Comparison of ENCODE assay signal across 11 cellular contexts in genomic region chr2:174730530-174731018, GRCh38. TPM values are rescaled to one million over a fixed set of nuclear protein-coding genes. Genes with fewer than 3 reads are reported as not detected.
DNase-seq lines count a peak whose midpoint lies in the region; ATAC-seq, FAIRE-seq and TF ChIP-seq lines count a peak whose summit lies in the region.
"Had no signal": no experiment of that assay in that cellular context is flagged by ENCODE, and none has a peak within 500 bp of the region (broad histone marks: within the 10 kb centered on the region; RNA-seq: fewer than 3 reads in every experiment).

No MANE protein-coding gene starts in this region.

- ATAC-seq in activated T-cell treated with anti-CD3 and anti-CD28 coated beads, Interleukin-2, amount 50 U/mL, for 72 hours (replicated peaks in 1 of 2) = no peak
- ATAC-seq in effector memory CD8-positive, alpha-beta T cell (replicated peaks) = no peak
- ATAC-seq in upper lobe of right lung = no peak

- H3K9me3 Mint-ChIP-seq in activated T-cell treated with anti-CD3 and anti-CD28 coated beads, Interleukin-2, amount 50 U/mL, for 72 hours = no peaks in the 10 kb centered on the region
- H3K9me3 Mint-ChIP-seq in effector memory CD8-positive, alpha-beta T cell = no peaks in the 10 kb centered on the region

- peak overlapping the region; percentile 13 to 58 for H3K4me3 ChIP-seq in mucosa of rectum (ENCODE audit: low read length in 2 of 2)
- H3K4me3 ChIP-seq in upper lobe of right lung = peak overlapping the region; percentile 33

- FAIRE-seq in GM12892 (lab: Jason Lieb, UNC) = no peak
- no peak for FAIRE-seq in GM19239 (lab: Jason Lieb, UNC)

- no peak overlapping the region for H3K27ac ChIP-seq in mucosa of rectum (ENCODE audit: low read depth in 2 of 2, low read length in 2 of 2)
- no peak overlapping the region for H3K27ac ChIP-seq in upper lobe of right lung
- H3K27ac ChIP-seq: C4-2B, right lobe of liver, RWPE1 had no signal

- intact Hi-C loops in upper lobe of right lung (cut with DNase I) = no loop called here

- no peak overlapping the region for H3K9ac ChIP-seq in mucosa of rectum (ENCODE audit: low read depth in 1 of 2, low read length in 2 of 2)

- H3K36me3 ChIP-seq in mucosa of rectum (ENCODE audit: control insufficient read depth in 2 of 2, insufficient read depth in 2 of 2, low read length in 2 of 2) = no peaks in the 10 kb centered on the region
- H3K36me3 ChIP-seq in upper lobe of right lung = no peaks in the 10 kb centered on the region
- H3K36me3 ChIP-seq: right lobe of liver had no signal

- H3K9me3 ChIP-seq in mucosa of rectum (ENCODE audit: control insufficient read depth in 2 of 2, low read length in 2 of 2) (no peaks in the 10 kb centered on the region), upper lobe of right lung (no peaks in the 10 kb centered on the region)
- H3K9me3 ChIP-seq: right lobe of liver had no signal

- H3K4me1 ChIP-seq in mucosa of rectum (ENCODE audit: control insufficient read depth in 2 of 2, insufficient read depth in 2 of 2, low read length in 2 of 2) (no peaks in the 10 kb centered on the region), upper lobe of right lung (peaks cover 5% of the 10 kb centered on the region)

- H3K27me3 ChIP-seq in mucosa of rectum (ENCODE audit: control insufficient read depth in 2 of 2, insufficient read depth in 2 of 2, low read length in 2 of 2) = peaks cover 11 to 18% of the 10 kb centered on the region in 2 donors
- H3K27me3 ChIP-seq in upper lobe of right lung = peaks cover 41% of the 10 kb centered on the region

- no peak overlapping the region for H3K27ac Mint-ChIP-seq in activated T-cell treated with anti-CD3 and anti-CD28 coated beads, Interleukin-2, amount 50 U/mL, for 72 hours
- H3K27ac Mint-ChIP-seq in effector memory CD8-positive, alpha-beta T cell = peak overlapping the region in 1 of 2 donors; percentile 36

- TF ChIP-seq CTCF in upper lobe of right lung (IDR thresholded peaks at IDR 0.05) = no peak

- H3K4me1 Mint-ChIP-seq in activated T-cell treated with anti-CD3 and anti-CD28 coated beads, Interleukin-2, amount 50 U/mL, for 72 hours (ENCODE audit: low read depth) = peaks cover 15% of the 10 kb centered on the region
- H3K4me1 Mint-ChIP-seq in effector memory CD8-positive, alpha-beta T cell (ENCODE audit: low read depth in 2 of 2) = peaks cover 11 to 18% of the 10 kb centered on the region in 2 donors

- H3K27me3 Mint-ChIP-seq in activated T-cell treated with anti-CD3 and anti-CD28 coated beads, Interleukin-2, amount 50 U/mL, for 72 hours (ENCODE audit: low read depth) = peaks cover 21% of the 10 kb centered on the region
- H3K27me3 Mint-ChIP-seq in effector memory CD8-positive, alpha-beta T cell = peaks cover 28 to 45% of the 10 kb centered on the region in 2 donors

- no peak for DNase-seq in activated T-cell treated with anti-CD3 and anti-CD28 coated beads, Interleukin-2, amount 50 U/mL, for 72 hours
- DNase-seq in activated T-cell treated with anti-CD3 and anti-CD28 coated beads, Interleukin-2, amount 50 U/mL, for 48 hours = no peak
- DNase-seq in effector memory CD8-positive, alpha-beta T cell = no peak
- no peak for DNase-seq in upper lobe of right lung
- DNase-seq in GM12892 (ENCODE audit: insufficient read length) = no peak
- no peak for DNase-seq in GM19239 (ENCODE audit: insufficient read length, low spot score)
- DNase-seq in stimulated activated CD4-positive, alpha-beta T cell treated with anti-CD3 and anti-CD28 coated beads, Interleukin-2, amount 100 ng/mL, for 24 hours = no peak
- DNase-seq: right lobe of liver had no signal

- H3K36me3 Mint-ChIP-seq in activated T-cell treated with anti-CD3 and anti-CD28 coated beads, Interleukin-2, amount 50 U/mL, for 72 hours (ENCODE audit: insufficient read depth in 2 of 2) = no peaks in the 10 kb centered on the region
- H3K36me3 Mint-ChIP-seq in effector memory CD8-positive, alpha-beta T cell (ENCODE audit: insufficient read depth) = no peaks in the 10 kb centered on the region

- peak overlapping the region; percentile 88 to 91 for H3K4me3 Mint-ChIP-seq in activated T-cell treated with anti-CD3 and anti-CD28 coated beads, Interleukin-2, amount 50 U/mL, for 72 hours
- H3K4me3 Mint-ChIP-seq in effector memory CD8-positive, alpha-beta T cell = peak overlapping the region; percentile 83 to 90

- TF ChIP-seq POLR2A in GM12892 (IDR thresholded peaks at IDR 0.05; ENCODE audit: low read depth, low read length) = no peak

RNA-seq across cellular contexts. Expression of gene CHRNA1, which starts 33.7 kb away (rescaled TPM):
- not detected for total RNA-seq in activated T-cell treated with anti-CD3 and anti-CD28 coated beads, Interleukin-2, amount 50 U/mL, for 72 hours
- 0.52 TPM for total RNA-seq in upper lobe of right lung
- not detected for polyA plus RNA-seq in GM12892 (2012; ENCODE audit: missing spikeins)
